Comparison of ENCODE assay signal across 19 cellular contexts in genomic region chr1:193542668-193543067, GRCh38.
DNase-seq lines count a peak whose midpoint lies in the region; ATAC-seq, FAIRE-seq and TF ChIP-seq lines count a peak whose summit lies in the region.
"Had no signal": no experiment of that assay in that cellular context is flagged by ENCODE, and none has a peak within 500 bp of the region (broad histone marks: within the 10 kb centered on the region; RNA-seq: fewer than 3 reads in every experiment).

No MANE protein-coding gene starts in this region.

- H3K36me3 Mint-ChIP-seq in activated CD8-positive, alpha-beta memory T cell treated with anti-CD3 and anti-CD28 coated beads, Interleukin-2, amount 10 ng/mL, durations not matched to agents 7 days and 5 days, result peaks cover 23% of the 10 kb centered on the region
- H3K36me3 Mint-ChIP-seq in HFFc6 (ENCODE audit: low read depth) (no peaks in the 10 kb centered on the region; the same call in 1 of the 2 replicates), type B pancreatic cell (no peaks in the 10 kb centered on the region)
- no peaks in the 10 kb centered on the region for H3K36me3 Mint-ChIP-seq in activated CD4-positive, alpha-beta memory T cell treated with anti-CD3 and anti-CD28 coated beads for 36 hours

- no peaks in the 10 kb centered on the region for H3K27me3 ChIP-seq in mesenchymal stem cell (ENCODE audit: control insufficient read depth in 1 of 2, insufficient read depth in 1 of 2, low read length in 2 of 2)
- H3K27me3 ChIP-seq: body of pancreas, vagina had no signal

- no peak for TF ChIP-seq CTCF in HFFc6 (IDR thresholded peaks at IDR 0.05)
- TF ChIP-seq CTCF in type B pancreatic cell (conservative IDR thresholded peaks at IDR 0.05), result no peak

- H3K4me2 ChIP-seq in mesenchymal stem cell (ENCODE audit: low read length, poor library complexity, severe bottlenecking), result no peak overlapping the region

- peaks cover 55% of the 10 kb centered on the region for H3K4me1 Mint-ChIP-seq in activated CD8-positive, alpha-beta memory T cell treated with anti-CD3 and anti-CD28 coated beads, Interleukin-2, amount 10 ng/mL, durations not matched to agents 7 days and 5 days
- peaks cover 20% of the 10 kb centered on the region for H3K4me1 Mint-ChIP-seq in HFFc6 (ENCODE audit: low read depth)
- peaks cover 61% of the 10 kb centered on the region for H3K4me1 Mint-ChIP-seq in activated CD4-positive, alpha-beta memory T cell treated with anti-CD3 and anti-CD28 coated beads for 36 hours (ENCODE audit: low read depth)
- peaks cover 7% of the 10 kb centered on the region for H3K4me1 Mint-ChIP-seq in type B pancreatic cell (ENCODE audit: unreplicated experiment)

- H3K4ac ChIP-seq in mesenchymal stem cell (ENCODE audit: low read depth in 1 of 2, low read length in 2 of 2), result no peak overlapping the region

- no peak overlapping the region for H4K91ac ChIP-seq in mesenchymal stem cell (ENCODE audit: low read length)

- no peaks in the 10 kb centered on the region for H3K79me1 ChIP-seq in mesenchymal stem cell (replicated peaks; ENCODE audit: low read length, poor library complexity, severe bottlenecking)

- H3K36me3 ChIP-seq in mesenchymal stem cell (ENCODE audit: control insufficient read depth in 1 of 2, insufficient read depth in 2 of 2, low read depth in 1 of 2, low read length in 2 of 2), result no peaks in the 10 kb centered on the region
- H3K36me3 ChIP-seq: vagina, WERI-Rb-1 had no signal

- H3K4me3 ChIP-seq in mesenchymal stem cell (ENCODE audit: insufficient read depth in 1 of 2, low read depth in 1 of 2, low read length in 2 of 2), result no peak overlapping the region
- H3K4me3 ChIP-seq: body of pancreas, vagina had no signal

- H3K9ac ChIP-seq in mesenchymal stem cell (ENCODE audit: low read length), result no peak overlapping the region

- DNase-seq in activated CD8-positive, alpha-beta memory T cell treated with anti-CD3 and anti-CD28 coated beads, Interleukin-2, amount 10 ng/mL, durations not matched to agents 7 days and 5 days, result no peak
- no peak for DNase-seq in activated CD8-positive, alpha-beta memory T cell treated with anti-CD3 and anti-CD28 coated beads, Interleukin-2, amount 50 U/mL, for 48 hours
- DNase-seq in HFFc6 (no peak), mesenchymal stem cell (peak; percentile 25), foreskin melanocyte (no peak), type B pancreatic cell (ENCODE audit: extremely low spot score, unreplicated experiment) (no peak), urothelium cell line (ENCODE audit: low spot score) (no peak)
- peak; percentile 23 for DNase-seq in activated CD4-positive, alpha-beta memory T cell treated with anti-CD3 and anti-CD28 coated beads for 36 hours
- DNase-seq: body of pancreas; DMS79 treated with DMSO at 0.1 percent for 48 hours; effector CD4-positive, alpha-beta T cell; kidney; NCI-H1105 treated with DMSO at 0.1 percent for 48 hours; NCI-H446; SHP77; stimulated activated CD4-positive, alpha-beta T cell treated with anti-CD3 and anti-CD28 coated beads, Interleukin-2, amount 100 ng/mL, for 24 hours; WERI-Rb-1 had no signal

- H4K8ac ChIP-seq in mesenchymal stem cell (ENCODE audit: low read length), result no peak overlapping the region

- POLR2A ChIA-PET in activated CD4-positive, alpha-beta memory T cell treated with anti-CD3 and anti-CD28 coated beads for 36 hours (lab: Charles Lee), result no interaction called here

- H2AFZ ChIP-seq in mesenchymal stem cell (ENCODE audit: low read depth, low read length), result no peak overlapping the region

- no peak overlapping the region for H2BK120ac ChIP-seq in mesenchymal stem cell (ENCODE audit: low read depth, low read length)

- H3K27ac ChIP-seq in mesenchymal stem cell (ENCODE audit: low read length, poor library complexity, severe bottlenecking), result no peak overlapping the region
- H3K27ac ChIP-seq: body of pancreas, vagina, WERI-Rb-1 had no signal

- 19% methylated on average over 1 of the region's 1 CpG for WGBS in mesenchymal stem cell

- H3K9me3 ChIP-seq in mesenchymal stem cell (ENCODE audit: control insufficient read depth, low read length), result no peaks in the 10 kb centered on the region
- H3K9me3 ChIP-seq: body of pancreas, vagina had no signal

- FAIRE-seq in urothelium cell line (lab: Jason Lieb, UNC), result no peak
- FAIRE-seq: kidney had no signal

- no peak overlapping the region for H2BK15ac ChIP-seq in mesenchymal stem cell (ENCODE audit: low read depth, poor library complexity, severe bottlenecking)

- ATAC-seq in activated CD8-positive, alpha-beta memory T cell treated with anti-CD3 and anti-CD28 coated beads, Interleukin-2, amount 10 ng/mL, durations not matched to agents 7 days and 5 days, result no peak
- ATAC-seq: body of pancreas had no signal

- no peaks in the 10 kb centered on the region for H3K27me3 Mint-ChIP-seq in activated CD8-positive, alpha-beta memory T cell treated with anti-CD3 and anti-CD28 coated beads, Interleukin-2, amount 10 ng/mL, durations not matched to agents 7 days and 5 days
- no peaks in the 10 kb centered on the region for H3K27me3 Mint-ChIP-seq in HFFc6 (ENCODE audit: insufficient read depth)
- H3K27me3 Mint-ChIP-seq in activated CD4-positive, alpha-beta memory T cell treated with anti-CD3 and anti-CD28 coated beads for 36 hours, result no peaks in the 10 kb centered on the region
- H3K27me3 Mint-ChIP-seq in type B pancreatic cell, result no peaks in the 10 kb centered on the region

- CTCF ChIA-PET in activated CD8-positive, alpha-beta memory T cell treated with anti-CD3 and anti-CD28 coated beads, Interleukin-2, amount 10 ng/mL, durations not matched to agents 7 days and 5 days (lab: Charles Lee), result no interaction called here
- CTCF ChIA-PET in activated CD4-positive, alpha-beta memory T cell treated with anti-CD3 and anti-CD28 coated beads for 36 hours (lab: Charles Lee), result no interaction called here

- H2AK5ac ChIP-seq in mesenchymal stem cell (ENCODE audit: low read length, severe bottlenecking), result no peak overlapping the region

- H2BK5ac ChIP-seq in mesenchymal stem cell (ENCODE audit: low read depth, low read length, poor library complexity, severe bottlenecking), result no peak overlapping the region

- peak overlapping the region in 1 of 2 experiments; percentile 33 for H3K18ac ChIP-seq in mesenchymal stem cell (ENCODE audit: low read depth in 1 of 2, low read length in 2 of 2)

- peak overlapping the region; percentile 42 for H3K27ac Mint-ChIP-seq in activated CD8-positive, alpha-beta memory T cell treated with anti-CD3 and anti-CD28 coated beads, Interleukin-2, amount 10 ng/mL, durations not matched to agents 7 days and 5 days
- H3K27ac Mint-ChIP-seq in HFFc6 (peak overlapping the region; percentile 26), type B pancreatic cell (no peak overlapping the region)
- H3K27ac Mint-ChIP-seq in activated CD4-positive, alpha-beta memory T cell treated with anti-CD3 and anti-CD28 coated beads for 36 hours, result peak overlapping the region; percentile 55

- H3K4me3 Mint-ChIP-seq in activated CD8-positive, alpha-beta memory T cell treated with anti-CD3 and anti-CD28 coated beads, Interleukin-2, amount 10 ng/mL, durations not matched to agents 7 days and 5 days, result peak overlapping the region; percentile 4
- no peak overlapping the region for H3K4me3 Mint-ChIP-seq in HFFc6
- H3K4me3 Mint-ChIP-seq in activated CD4-positive, alpha-beta memory T cell treated with anti-CD3 and anti-CD28 coated beads for 36 hours, result no peak overlapping the region
- H3K4me3 Mint-ChIP-seq in type B pancreatic cell, result no peak overlapping the region
- H3K4me3 Mint-ChIP-seq: activated T-helper 1 cell treated with anti-CD3 and anti-CD28 coated beads, Interleukin-12 subunit alpha, Interleukin-12 subunit beta, Interleukin-2, Interleukin-4 antibody, amounts not matched to agents 30 ng/mL and 10 ng/mL and 1 ng/mL, durations not matched to agents 14 hours and 24 hours and 36 hours had no signal

- H3K14ac ChIP-seq in mesenchymal stem cell (ENCODE audit: low read length in 2 of 2), result no peak overlapping the region

- H3K9me3 Mint-ChIP-seq in activated CD8-positive, alpha-beta memory T cell treated with anti-CD3 and anti-CD28 coated beads, Interleukin-2, amount 10 ng/mL, durations not matched to agents 7 days and 5 days (ENCODE audit: low read depth), result no peaks in the 10 kb centered on the region
- H3K9me3 Mint-ChIP-seq in HFFc6 (no peaks in the 10 kb centered on the region), type B pancreatic cell (no peaks in the 10 kb centered on the region)
- H3K9me3 Mint-ChIP-seq in activated CD4-positive, alpha-beta memory T cell treated with anti-CD3 and anti-CD28 coated beads for 36 hours, result no peaks in the 10 kb centered on the region

- intact Hi-C loops in activated CD4-positive, alpha-beta memory T cell treated with anti-CD3 and anti-CD28 coated beads for 36 hours (cut with micrococcal nuclease), result no loop called here

- peaks cover 2% of the 10 kb centered on the region for H3K4me1 ChIP-seq in mesenchymal stem cell (ENCODE audit: control insufficient read depth, insufficient read depth, low read depth, low read length)
- H3K4me1 ChIP-seq: body of pancreas, vagina had no signal

- H3K23ac ChIP-seq in mesenchymal stem cell (ENCODE audit: low read length in 2 of 2), result no peak overlapping the region

- no peak overlapping the region for H2BK12ac ChIP-seq in mesenchymal stem cell (ENCODE audit: low read length in 2 of 2)

Comparison
In these comparisons a context has a peak if more than half of its experiments do, and no peak if none do; other contexts are left out.
1. DNase-seq: peak in activated CD4-positive, alpha-beta memory T cell treated with anti-CD3 and anti-CD28 coated beads for 36 hours (single experiment) and mesenchymal stem cell (single experiment); none in activated CD8-positive, alpha-beta memory T cell treated with anti-CD3 and anti-CD28 coated beads, Interleukin-2, amount 10 ng/mL, durations not matched to agents 7 days and 5 days (single experiment), activated CD8-positive, alpha-beta memory T cell treated with anti-CD3 and anti-CD28 coated beads, Interleukin-2, amount 50 U/mL, for 48 hours (single experiment), HFFc6 (single experiment), foreskin melanocyte (single experiment), type B pancreatic cell (single experiment) and urothelium cell line (single experiment).